15 cellular contexts compared by ENCODE assay signal in genomic region chr9:12680341-12680740, GRCh38. TPM values are rescaled to one million over a fixed set of nuclear protein-coding genes. Genes with fewer than 3 reads are reported as not detected.
DNase-seq lines count a peak whose midpoint lies in the region; ATAC-seq, FAIRE-seq and TF ChIP-seq lines count a peak whose summit lies in the region.
"Had no signal": no experiment of that assay in that cellular context is flagged by ENCODE, and none has a peak within 500 bp of the region (broad histone marks: within the 10 kb centered on the region; RNA-seq: fewer than 3 reads in every experiment).

No MANE protein-coding gene starts in this region.

- H3K27ac ChIP-seq in A549 = no peak overlapping the region
- peak overlapping the region; percentile 26 for H3K27ac ChIP-seq in HUES48 (ENCODE audit: low read depth, low read length)
- no peak overlapping the region for H3K27ac ChIP-seq in effector memory CD4-positive, alpha-beta T cell (ENCODE audit: insufficient read depth, low read length, poor library complexity, severe bottlenecking)
- H3K27ac ChIP-seq: epithelial cell of prostate, ovary, thoracic aorta had no signal

- no peaks in the 10 kb centered on the region for H3K27me3 ChIP-seq in HUES48 (ENCODE audit: control insufficient read depth, insufficient read depth, low read length)
- no peaks in the 10 kb centered on the region for H3K27me3 ChIP-seq in effector memory CD4-positive, alpha-beta T cell (replicated peaks; ENCODE audit: control insufficient read depth, insufficient read depth, low read length, poor library complexity, severe bottlenecking)
- H3K27me3 ChIP-seq: ovary had no signal

- no peak for DNase-seq in A549 (ENCODE audit: low read depth in 1 of 2, low spot score in 1 of 2)
- peak; percentile 63 for DNase-seq in astrocyte of the hippocampus (ENCODE audit: low read depth, low spot score)
- DNase-seq in kidney glomerular epithelial cell (lab: John Stamatoyannopoulos, UW) = peak; percentile 28
- DNase-seq in effector memory CD4-positive, alpha-beta T cell = no peak
- no peak for DNase-seq in NCI-H2107 (lab: John Stamatoyannopoulos, UW)
- DNase-seq in HPDE6-E6E7 (ENCODE audit: extremely low spot score) = no peak
- DNase-seq: activated effector memory CD4-positive, alpha-beta T cell treated with Interleukin-2 at 50 U/mL for 16 hours; NCI-H1092; NCI-H446 treated with DMSO at 0.1 percent for 48 hours; ovary had no signal

- no peak for TF ChIP-seq RAD21 in A549 (conservative IDR thresholded peaks at IDR 0.05 in 1 of 2, IDR thresholded peaks at IDR 0.05 in 1 of 2)

- H3K36me3 ChIP-seq in HUES48 (ENCODE audit: control insufficient read depth, insufficient read depth, low read length) = no peaks in the 10 kb centered on the region
- H3K36me3 ChIP-seq in effector memory CD4-positive, alpha-beta T cell (ENCODE audit: control insufficient read depth, insufficient read depth, low read length) = no peaks in the 10 kb centered on the region
- H3K36me3 ChIP-seq: ovary, thoracic aorta had no signal

- no peak overlapping the region for H3K9ac ChIP-seq in HUES48 (ENCODE audit: low read depth, low read length)

- H3K4me1 ChIP-seq in A549 = peaks cover 16% of the 10 kb centered on the region; the same call in 1 of the 3 replicates
- peaks cover 14% of the 10 kb centered on the region for H3K4me1 ChIP-seq in HUES48 (ENCODE audit: control insufficient read depth, insufficient read depth, low read length)
- no peaks in the 10 kb centered on the region for H3K4me1 ChIP-seq in effector memory CD4-positive, alpha-beta T cell (ENCODE audit: control insufficient read depth, insufficient read depth, low read length, poor library complexity, severe bottlenecking)

- peak; percentile 82 for FAIRE-seq in A549 (lab: Jason Lieb, UNC)
- FAIRE-seq: GM12891 had no signal

- H3K9me3 ChIP-seq in A549 (no peaks in the 10 kb centered on the region), HUES48 (ENCODE audit: control insufficient read depth, insufficient read depth, low read length) (no peaks in the 10 kb centered on the region)
- no peaks in the 10 kb centered on the region for H3K9me3 ChIP-seq in effector memory CD4-positive, alpha-beta T cell (ENCODE audit: control insufficient read depth, low read length)
- H3K9me3 ChIP-seq: ovary, thoracic aorta had no signal

- POLR2A ChIA-PET in A549 (lab: Yijun Ruan, JAX) = no interaction called here

- TF ChIP-seq CTCF in A549 (IDR thresholded peaks at IDR 0.05) = no peak

- ATAC-seq in A549 = no peak
- ATAC-seq in HG02798 (IDR thresholded peaks at IDR 0.05; ENCODE audit: poor library complexity, unreplicated experiment) = no peak

- no peak overlapping the region for H3K4me3 ChIP-seq in A549
- H3K4me3 ChIP-seq in HUES48 (ENCODE audit: low read depth, low read length) = no peak overlapping the region
- H3K4me3 ChIP-seq in effector memory CD4-positive, alpha-beta T cell (ENCODE audit: insufficient read depth, low read depth, low read length, poor library complexity, severe bottlenecking) = no peak overlapping the region
- H3K4me3 ChIP-seq: ovary, thoracic aorta had no signal

- no peak for TF ChIP-seq EP300 in A549 (IDR thresholded peaks at IDR 0.05)

- peak overlapping the region; percentile 43 for H3K4me2 ChIP-seq in A549

- no peak for TF ChIP-seq POLR2A in A549 (IDR thresholded peaks at IDR 0.05; ENCODE audit: low read length)

- WGBS in A549 (ENCODE audit: missing lambda C conversion rate) = 0% methylated on average over 2 of the region's 2 CpGs

- CTCF ChIA-PET in A549 (lab: Yijun Ruan, JAX) = no interaction called here

TF ChIP-seq in A549, 52 proteins besides CTCF, POLR2A, EP300 and RAD21:
- TF ChIP-seq REST (IDR thresholded peaks at IDR 0.05) = no peak
- TF ChIP-seq HMGXB4 (CRISPR knock-in tag; IDR thresholded peaks at IDR 0.05; ENCODE audit: borderline replicate concordance) = no peak
- TF ChIP-seq POLR2AphosphoS2 (conservative IDR thresholded peaks at IDR 0.05; ENCODE audit: low read length) = no peak
- no peak for TF ChIP-seq ATOH8 (CRISPR knock-in tag; IDR thresholded peaks at IDR 0.05; ENCODE audit: low read depth)
- no peak for TF ChIP-seq ZFP36 (IDR thresholded peaks at IDR 0.05; ENCODE audit: borderline replicate concordance, partially characterized antibody)
- no peak for TF ChIP-seq NFE2L2 (conservative IDR thresholded peaks at IDR 0.05; ENCODE audit: low read length)
- no peak for TF ChIP-seq HDAC2 (IDR thresholded peaks at IDR 0.05)
- no peak for TF ChIP-seq HOXA7 (CRISPR knock-in tag; IDR thresholded peaks at IDR 0.05)
- no peak for TF ChIP-seq RARB (CRISPR knock-in tag; IDR thresholded peaks at IDR 0.05)
- TF ChIP-seq EHMT2 (IDR thresholded peaks at IDR 0.05; ENCODE audit: low read depth) = no peak
- TF ChIP-seq ESRRA (IDR thresholded peaks at IDR 0.05; ENCODE audit: borderline replicate concordance, low read length) = no peak
- no peak for TF ChIP-seq RFX5 (IDR thresholded peaks at IDR 0.05)
- no peak for TF ChIP-seq MAX (IDR thresholded peaks at IDR 0.05)
- TF ChIP-seq BCL3 (IDR thresholded peaks at IDR 0.05) = no peak
- TF ChIP-seq BHLHE40 (IDR thresholded peaks at IDR 0.05; ENCODE audit: low read depth, low read length) = no peak
- TF ChIP-seq FOSB (CRISPR knock-in tag; IDR thresholded peaks at IDR 0.05) = no peak

RNA-seq across cellular contexts. Expression of gene TYRP1, which starts 12.8 kb away (rescaled TPM):
- 0.12 and 0.17 TPM in 2 replicates for polyA plus RNA-seq in A549 (2011; rRNA removed)
- polyA plus RNA-seq in A549 (2012; cell fraction: cytosol; rRNA removed) = not detected in 2 replicates
- polyA plus RNA-seq in A549 (2012; cell fraction: nucleus; rRNA removed) = not detected in 2 replicates
- polyA plus RNA-seq in A549 (2017; fragmentation: RNase III; extraction: RNeasy Plus Mini Kit Qiagen cat#74134 plus additional on column Dnase treatment) = 0.12 TPM in 2 of 3 replicates, not detected in the other
- not detected in 2 replicates for polyA minus RNA-seq in A549 (2011; rRNA and poly(A)+ RNA removed)

Comparison
In these comparisons a context has a peak if more than half of its experiments do, and no peak if none do; other contexts are left out.
1. DNase-seq: peak in astrocyte of the hippocampus (single experiment) and kidney glomerular epithelial cell (single experiment); none in A549 (0 of 2), effector memory CD4-positive, alpha-beta T cell (0 of 3), NCI-H2107 (single experiment) and HPDE6-E6E7 (single experiment).